Comparison of ENCODE assay signal across 27 cellular contexts in the genomic region with DNA sequence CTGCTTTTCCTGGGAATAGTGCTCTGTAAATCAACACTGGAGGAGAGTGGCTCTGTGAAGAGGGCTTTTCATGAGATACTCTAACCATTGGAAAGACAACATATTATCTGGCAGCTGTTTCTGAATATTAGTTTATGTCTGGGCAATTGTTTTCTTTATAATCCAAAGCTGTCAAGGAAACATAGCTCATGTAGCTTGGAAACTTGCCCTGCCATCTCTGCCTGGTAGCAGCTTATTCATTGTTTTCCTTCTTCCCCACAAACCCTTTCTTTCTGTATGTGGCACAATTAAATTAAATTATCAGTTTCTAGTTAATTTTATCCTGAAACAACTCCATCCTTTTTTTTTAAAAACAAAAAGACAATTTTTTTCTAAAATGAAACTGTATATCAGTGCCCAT.
DNase-seq lines count a peak whose midpoint lies in the region; ATAC-seq and TF ChIP-seq lines count a peak whose summit lies in the region.
"Had no signal": no experiment of that assay in that cellular context is flagged by ENCODE, and none has a peak within 500 bp of the region (broad histone marks: within the 10 kb centered on the region; RNA-seq: fewer than 3 reads in every experiment).

No MANE protein-coding gene starts in this region.

- DNase-seq in COR-L47 (lab: John Stamatoyannopoulos, UW): peak; percentile 33
- DNase-seq in NCI-H1105 treated with DMSO at 0.1 percent for 48 hours (lab: John Stamatoyannopoulos, UW): peak; percentile 89
- DNase-seq in NCI-H69 (lab: John Stamatoyannopoulos, UW): peak; percentile 62
- DNase-seq in WTC11 (ENCODE audit: low spot score): no peak
- DNase-seq in stimulated activated naive CD8-positive, alpha-beta T cell treated with anti-CD3 and anti-CD28 coated beads, Interleukin-15, Interleukin-2, amounts not matched to agents 100 U/mL and 50 U/mL, for 24 hours: no peak
- no peak for DNase-seq in epidermal melanocyte (ENCODE audit: insufficient read length, low spot score)
- DNase-seq: ACHN; activated CD4-positive, alpha-beta T cell treated with anti-CD3 and anti-CD28 coated beads, Interleukin-2, amount 10 ng/mL, durations not matched to agents 7 days and 5 days; activated gamma-delta T cell; activated naive CD8-positive, alpha-beta T cell treated with anti-CD3 and anti-CD28 coated beads for 36 hours; activated T-cell treated with anti-CD3 and anti-CD28 coated beads, Interleukin-2, amount 50 U/mL, for 1 hour; BE2C; CD8-positive, alpha-beta T cell; effector CD8-positive, alpha-beta T cell; GDM1; immature natural killer cell; Kasumi-1; MV-4-11; NCI-H2171 treated with DMSO at 0.1 percent for 48 hours; NCI-H524; nephron progenitor cell; stimulated activated CD4-positive, alpha-beta T cell treated with anti-CD3 and anti-CD28 coated beads, Interleukin-15, amount 100 ng/mL, for 24 hours; stimulated activated CD4-positive, alpha-beta T cell treated with anti-CD3 and anti-CD28 coated beads, Interleukin-4, amount 100 ng/mL, for 4 hours had no signal

- H3K27me3 Mint-ChIP-seq in brain (peaks cover 3% of the 10 kb centered on the region), WTC11 (ENCODE audit: low read depth) (0 out of 2 replicates have a peak, but pooled peaks cover 4% of the 10 kb centered on the region)

- no peaks in the 10 kb centered on the region for H3K36me3 Mint-ChIP-seq in brain
- peaks cover 33% of the 10 kb centered on the region for H3K36me3 Mint-ChIP-seq in WTC11
- H3K36me3 Mint-ChIP-seq: activated naive CD8-positive, alpha-beta T cell treated with anti-CD3 and anti-CD28 coated beads for 36 hours; CD8-positive, alpha-beta T cell; immature natural killer cell had no signal

- CTCF ChIA-PET in WTC11 (lab: Charles Lee): no interaction called here

- H3K9me3 Mint-ChIP-seq in brain (peaks cover 0 to 8% (median 4%) of the 10 kb centered on the region in 5 experiments), WTC11 (peaks cover 74% of the 10 kb centered on the region)
- H3K9me3 Mint-ChIP-seq: activated CD4-positive, alpha-beta T cell treated with anti-CD3 and anti-CD28 coated beads, Interleukin-2, amount 10 ng/mL, durations not matched to agents 7 days and 5 days; activated naive CD8-positive, alpha-beta T cell treated with anti-CD3 and anti-CD28 coated beads for 36 hours; immature natural killer cell had no signal

- H3K4me3 Mint-ChIP-seq in brain: no peak overlapping the region
- H3K4me3 Mint-ChIP-seq in WTC11: no peak overlapping the region
- H3K4me3 Mint-ChIP-seq: activated CD4-positive, alpha-beta T cell treated with anti-CD3 and anti-CD28 coated beads, Interleukin-2, amount 10 ng/mL, durations not matched to agents 7 days and 5 days; activated naive CD8-positive, alpha-beta T cell treated with anti-CD3 and anti-CD28 coated beads for 36 hours; CD8-positive, alpha-beta T cell; immature natural killer cell; memory B cell; nephron progenitor cell had no signal

- peaks cover 48% of the 10 kb centered on the region for H3K4me1 Mint-ChIP-seq in brain
- no peaks in the 10 kb centered on the region for H3K4me1 Mint-ChIP-seq in WTC11
- H3K4me1 Mint-ChIP-seq: activated CD4-positive, alpha-beta T cell treated with anti-CD3 and anti-CD28 coated beads, Interleukin-2, amount 10 ng/mL, durations not matched to agents 7 days and 5 days; activated naive CD8-positive, alpha-beta T cell treated with anti-CD3 and anti-CD28 coated beads for 36 hours; immature natural killer cell had no signal

- POLR2A ChIA-PET in WTC11 (lab: Charles Lee): no interaction called here

- TF ChIP-seq CTCF in brain (conservative IDR thresholded peaks at IDR 0.05) (no peak), WTC11 (IDR thresholded peaks at IDR 0.05) (no peak)

- ATAC-seq in WTC11 (no peak), HG03095 (IDR thresholded peaks at IDR 0.05; ENCODE audit: unreplicated experiment) (no peak)
- ATAC-seq in stimulated activated naive CD8-positive, alpha-beta T cell treated with anti-CD3 and anti-CD28 coated beads, Interleukin-15, Interleukin-2, amounts not matched to agents 100 U/mL and 50 U/mL, for 24 hours: no peak
- ATAC-seq: CD8-positive, alpha-beta T cell; left lobe of liver had no signal

- peak overlapping the region in 3 of 5 experiments; percentile 28 to 69 (median 54) for H3K27ac Mint-ChIP-seq in brain
- H3K27ac Mint-ChIP-seq in WTC11: no peak overlapping the region
- H3K27ac Mint-ChIP-seq: activated CD4-positive, alpha-beta T cell treated with anti-CD3 and anti-CD28 coated beads, Interleukin-2, amount 10 ng/mL, durations not matched to agents 7 days and 5 days; activated naive CD8-positive, alpha-beta T cell treated with anti-CD3 and anti-CD28 coated beads for 36 hours; CD8-positive, alpha-beta T cell; immature natural killer cell; memory B cell; nephron progenitor cell had no signal

TF ChIP-seq in WTC11, 78 proteins besides CTCF, POLR2A, EP300 and RAD21 (continues in another document):
- TF ChIP-seq NFYB (CRISPR knock-in tag; conservative IDR thresholded peaks at IDR 0.05; ENCODE audit: low read depth) (no peak), USF2 (CRISPR knock-in tag; IDR thresholded peaks at IDR 0.05) (no peak), ATF3 (CRISPR knock-in tag; conservative IDR thresholded peaks at IDR 0.05) (no peak), RORB (CRISPR knock-in tag; IDR thresholded peaks at IDR 0.05) (no peak), IRF2 (CRISPR knock-in tag; IDR thresholded peaks at IDR 0.05; ENCODE audit: borderline replicate concordance, low read depth) (no peak), RELA (CRISPR knock-in tag; IDR thresholded peaks at IDR 0.05; ENCODE audit: borderline replicate concordance) (no peak), TEAD1 (CRISPR knock-in tag; IDR thresholded peaks at IDR 0.05) (no peak), PREB (CRISPR knock-in tag; IDR thresholded peaks at IDR 0.05; ENCODE audit: borderline replicate concordance) (no peak), ATF1 (CRISPR knock-in tag; IDR thresholded peaks at IDR 0.05) (no peak), FOXJ3 (CRISPR knock-in tag; IDR thresholded peaks at IDR 0.05; ENCODE audit: borderline replicate concordance) (no peak), SOX15 (CRISPR knock-in tag; IDR thresholded peaks at IDR 0.05) (no peak), GABPB1 (CRISPR knock-in tag; IDR thresholded peaks at IDR 0.05) (no peak)
- TF ChIP-seq, protein P1, sequence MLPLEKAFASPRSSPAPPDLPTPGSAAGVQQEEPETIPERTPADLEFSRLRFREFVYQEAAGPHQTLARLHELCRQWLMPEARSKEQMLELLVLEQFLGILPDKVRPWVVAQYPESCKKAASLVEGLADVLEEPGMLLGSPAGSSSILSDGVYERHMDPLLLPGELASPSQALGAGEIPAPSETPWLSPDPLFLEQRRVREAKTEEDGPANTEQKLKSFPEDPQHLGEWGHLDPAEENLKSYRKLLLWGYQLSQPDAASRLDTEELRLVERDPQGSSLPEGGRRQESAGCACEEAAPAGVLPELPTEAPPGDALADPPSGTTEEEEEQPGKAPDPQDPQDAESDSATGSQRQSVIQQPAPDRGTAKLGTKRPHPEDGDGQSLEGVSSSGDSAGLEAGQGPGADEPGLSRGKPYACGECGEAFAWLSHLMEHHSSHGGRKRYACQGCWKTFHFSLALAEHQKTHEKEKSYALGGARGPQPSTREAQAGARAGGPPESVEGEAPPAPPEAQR (CRISPR knock-in tag; IDR thresholded peaks at IDR 0.05): no peak
- TF ChIP-seq, protein P2, sequence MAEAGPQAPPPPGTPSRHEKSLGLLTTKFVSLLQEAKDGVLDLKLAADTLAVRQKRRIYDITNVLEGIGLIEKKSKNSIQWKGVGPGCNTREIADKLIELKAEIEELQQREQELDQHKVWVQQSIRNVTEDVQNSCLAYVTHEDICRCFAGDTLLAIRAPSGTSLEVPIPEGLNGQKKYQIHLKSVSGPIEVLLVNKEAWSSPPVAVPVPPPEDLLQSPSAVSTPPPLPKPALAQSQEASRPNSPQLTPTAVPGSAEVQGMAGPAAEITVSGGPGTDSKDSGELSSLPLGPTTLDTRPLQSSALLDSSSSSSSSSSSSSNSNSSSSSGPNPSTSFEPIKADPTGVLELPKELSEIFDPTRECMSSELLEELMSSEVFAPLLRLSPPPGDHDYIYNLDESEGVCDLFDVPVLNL (CRISPR knock-in tag; IDR thresholded peaks at IDR 0.05; ENCODE audit: borderline replicate concordance, low read depth): no peak
- TF ChIP-seq, protein P3, sequence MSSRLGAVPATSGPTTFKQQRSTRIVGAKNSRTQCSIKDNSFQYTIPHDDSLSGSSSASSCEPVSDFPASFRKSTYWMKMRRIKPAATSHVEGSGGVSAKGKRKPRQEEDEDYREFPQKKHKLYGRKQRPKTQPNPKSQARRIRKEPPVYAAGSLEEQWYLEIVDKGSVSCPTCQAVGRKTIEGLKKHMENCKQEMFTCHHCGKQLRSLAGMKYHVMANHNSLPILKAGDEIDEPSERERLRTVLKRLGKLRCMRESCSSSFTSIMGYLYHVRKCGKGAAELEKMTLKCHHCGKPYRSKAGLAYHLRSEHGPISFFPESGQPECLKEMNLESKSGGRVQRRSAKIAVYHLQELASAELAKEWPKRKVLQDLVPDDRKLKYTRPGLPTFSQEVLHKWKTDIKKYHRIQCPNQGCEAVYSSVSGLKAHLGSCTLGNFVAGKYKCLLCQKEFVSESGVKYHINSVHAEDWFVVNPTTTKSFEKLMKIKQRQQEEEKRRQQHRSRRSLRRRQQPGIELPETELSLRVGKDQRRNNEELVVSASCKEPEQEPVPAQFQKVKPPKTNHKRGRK (CRISPR knock-in tag; IDR thresholded peaks at IDR 0.05; ENCODE audit: borderline replicate concordance): no peak

Comparison
In these comparisons a context has a peak if more than half of its experiments do, and no peak if none do; other contexts are left out.
1. DNase-seq: peak in COR-L47 (single experiment), NCI-H1105 treated with DMSO at 0.1 percent for 48 hours (single experiment) and NCI-H69 (single experiment); none in WTC11 (single experiment), stimulated activated naive CD8-positive, alpha-beta T cell treated with anti-CD3 and anti-CD28 coated beads, Interleukin-15, Interleukin-2, amounts not matched to agents 100 U/mL and 50 U/mL, for 24 hours (single experiment) and epidermal melanocyte (single experiment).